ENCODE assay signal across 1 cellular context in the genomic region with DNA sequence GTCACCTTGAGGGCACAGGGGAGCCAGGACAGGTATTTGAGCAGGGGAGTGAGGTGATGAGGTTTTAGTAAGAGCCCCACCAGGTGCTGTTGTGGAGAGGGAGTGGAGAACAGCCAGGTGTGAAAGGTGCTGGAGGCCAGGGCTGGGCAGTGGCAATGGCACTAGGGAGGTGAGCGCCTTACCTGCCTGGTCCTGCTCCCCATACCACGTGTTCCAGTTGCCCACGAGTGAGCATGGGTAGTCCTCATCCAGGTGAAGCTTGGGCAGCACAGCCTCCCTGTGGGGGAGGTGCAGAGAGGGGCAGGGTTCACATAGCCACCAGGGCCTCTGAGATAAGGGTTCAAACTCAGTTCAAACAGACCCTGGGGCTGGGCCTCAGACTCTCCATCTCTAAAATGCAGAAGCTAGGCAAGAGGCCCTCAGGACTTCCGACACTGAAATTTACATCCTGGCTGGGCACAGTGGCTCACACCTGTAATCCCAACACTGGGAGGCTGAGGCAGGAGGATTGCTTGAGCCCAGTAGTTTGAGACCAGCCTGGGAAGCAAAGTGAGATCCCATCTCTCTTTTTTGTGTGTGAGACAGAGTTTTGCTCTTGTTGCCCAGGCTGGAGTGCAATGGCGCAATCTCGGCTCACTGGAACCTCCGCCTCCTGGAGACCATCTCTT.
A peak's percentile ranks its signal among the peaks of the same experiment; 100 is the strongest.
TF ChIP-seq lines count a peak whose summit lies in the region.

No MANE protein-coding gene starts in this region.

TF ChIP-seq in HepG2, 621 proteins besides CTCF, POLR2A, EP300 and RAD21 (continued from another document and continues in another):
- TF ChIP-seq PTBP1 (IDR thresholded peaks at IDR 0.05; ENCODE audit: low read depth, low read length, poor library complexity, severe bottlenecking) (no peak), ZNF672 (CRISPR knock-in tag; IDR thresholded peaks at IDR 0.05) (no peak), MBD4 (IDR thresholded peaks at IDR 0.05; ENCODE audit: borderline replicate concordance, low read length) (no peak), RFXAP (CRISPR knock-in tag; IDR thresholded peaks at IDR 0.05; ENCODE audit: borderline replicate concordance) (no peak; the same call in 1 of the 2 replicates), ZBTB38 (CRISPR knock-in tag; IDR thresholded peaks at IDR 0.05) (no peak), SMARCE1 (IDR thresholded peaks at IDR 0.05; ENCODE audit: borderline replicate concordance) (no peak), ZNF235 (CRISPR knock-in tag; IDR thresholded peaks at IDR 0.05; ENCODE audit: borderline replicate concordance) (no peak), BHLHE40 (IDR thresholded peaks at IDR 0.05; ENCODE audit: low read length) (no peak), RBFOX2 (IDR thresholded peaks at IDR 0.05; ENCODE audit: low read depth, low read length) (0 out of 2 replicates have a peak, but pooled peaks have one; percentile 32), GFI1 (CRISPR knock-in tag; IDR thresholded peaks at IDR 0.05; ENCODE audit: borderline replicate concordance) (no peak), THYN1 (CRISPR knock-in tag; IDR thresholded peaks at IDR 0.05; ENCODE audit: borderline replicate concordance, low read depth) (no peak), MYC (CRISPR knock-in tag; IDR thresholded peaks at IDR 0.05; ENCODE audit: borderline replicate concordance) (peak; percentile 88), TCF12 (IDR thresholded peaks at IDR 0.05) (no peak), TCF12 (CRISPR knock-in tag; IDR thresholded peaks at IDR 0.05) (no peak; the same call in 1 of the 2 replicates), ZNF367 (CRISPR knock-in tag; IDR thresholded peaks at IDR 0.05; ENCODE audit: borderline replicate concordance) (no peak), ATF7 (IDR thresholded peaks at IDR 0.05) (no peak), ATF7 (CRISPR knock-in tag; IDR thresholded peaks at IDR 0.05) (no peak), ZNF674 (CRISPR knock-in tag; IDR thresholded peaks at IDR 0.05; ENCODE audit: low read depth) (no peak), ZNF7 (CRISPR knock-in tag; IDR thresholded peaks at IDR 0.05) (no peak), SETDB1 (CRISPR knock-in tag; IDR thresholded peaks at IDR 0.05; ENCODE audit: borderline replicate concordance) (no peak), FOXA3 (CRISPR knock-in tag; IDR thresholded peaks at IDR 0.05) (no peak), ZSCAN25 (CRISPR knock-in tag; IDR thresholded peaks at IDR 0.05) (no peak), FOXP1 (IDR thresholded peaks at IDR 0.05) (no peak), FOXP1 (CRISPR knock-in tag; IDR thresholded peaks at IDR 0.05) (peak; percentile 20; the same call in 1 of the 2 replicates), NCOA1 (CRISPR knock-in tag; IDR thresholded peaks at IDR 0.05) (0 out of 2 replicates have a peak, but pooled peaks have one; percentile 69), GPN1 (CRISPR knock-in tag; IDR thresholded peaks at IDR 0.05; ENCODE audit: borderline replicate concordance) (no peak), ZNF776 (CRISPR knock-in tag; IDR thresholded peaks at IDR 0.05) (0 out of 2 replicates have a peak, but pooled peaks have one; percentile 46), HNRNPH1 (optimal IDR thresholded peaks at IDR 0.05; ENCODE audit: low read depth, low read length) (no peak), TEAD3 (CRISPR knock-in tag; optimal IDR thresholded peaks at IDR 0.05; ENCODE audit: borderline replicate concordance) (peak; percentile 46), FOXM1 (CRISPR knock-in tag; IDR thresholded peaks at IDR 0.05) (no peak), ZMYM3 (CRISPR knock-in tag; IDR thresholded peaks at IDR 0.05) (peak; percentile 84), RXRA (CRISPR knock-in tag; IDR thresholded peaks at IDR 0.05) (peak; percentile 96), TEAD2 (CRISPR knock-in tag; IDR thresholded peaks at IDR 0.05) (no peak), ZNF333 (CRISPR knock-in tag; IDR thresholded peaks at IDR 0.05; ENCODE audit: borderline replicate concordance) (no peak), ZC3H4 (CRISPR knock-in tag; IDR thresholded peaks at IDR 0.05; ENCODE audit: borderline replicate concordance) (no peak), ZNF33B (CRISPR knock-in tag; IDR thresholded peaks at IDR 0.05) (no peak), ZBTB3 (CRISPR knock-in tag; IDR thresholded peaks at IDR 0.05; ENCODE audit: borderline replicate concordance, low read depth) (no peak), KAT7 (CRISPR knock-in tag; IDR thresholded peaks at IDR 0.05; ENCODE audit: borderline replicate concordance) (peak; percentile 41; the same call in 1 of the 2 replicates), KDM1A (CRISPR knock-in tag; IDR thresholded peaks at IDR 0.05) (no peak), GZF1 (CRISPR knock-in tag; IDR thresholded peaks at IDR 0.05) (0 out of 2 replicates have a peak, but pooled peaks have one; percentile 63), ZNF616 (CRISPR knock-in tag; IDR thresholded peaks at IDR 0.05; ENCODE audit: low read depth) (peak; percentile 99), CREM (IDR thresholded peaks at IDR 0.05) (peak; percentile 25; the same call in 1 of the 2 replicates), CREM (CRISPR knock-in tag; IDR thresholded peaks at IDR 0.05) (no peak), ZBTB20 (CRISPR knock-in tag; IDR thresholded peaks at IDR 0.05; ENCODE audit: borderline replicate concordance, low read depth) (no peak), KMT2A (CRISPR knock-in tag; IDR thresholded peaks at IDR 0.05) (no peak), ETV5 (CRISPR knock-in tag; IDR thresholded peaks at IDR 0.05; ENCODE audit: borderline replicate concordance) (peak; percentile 36; the same call in 1 of the 2 replicates), ZNF570 (CRISPR knock-in tag; IDR thresholded peaks at IDR 0.05; ENCODE audit: borderline replicate concordance) (no peak), ZBTB21 (CRISPR knock-in tag; IDR thresholded peaks at IDR 0.05) (no peak), ZEB1 (IDR thresholded peaks at IDR 0.05; ENCODE audit: insufficient replicate concordance, low read depth) (peak; percentile 84), SRSF9 (IDR thresholded peaks at IDR 0.05; ENCODE audit: borderline replicate concordance, insufficient read depth, low read depth, low read length, poor library complexity, severe bottlenecking) (no peak), ZFP62 (CRISPR knock-in tag; IDR thresholded peaks at IDR 0.05) (no peak), SP4 (CRISPR knock-in tag; IDR thresholded peaks at IDR 0.05) (no peak; the same call in 1 of the 2 replicates), SSRP1 (CRISPR knock-in tag; IDR thresholded peaks at IDR 0.05) (no peak), ZNF430 (CRISPR knock-in tag; IDR thresholded peaks at IDR 0.05) (no peak), HDAC1 (CRISPR knock-in tag; IDR thresholded peaks at IDR 0.05) (peak; percentile 46)
- TF ChIP-seq, protein P1, sequence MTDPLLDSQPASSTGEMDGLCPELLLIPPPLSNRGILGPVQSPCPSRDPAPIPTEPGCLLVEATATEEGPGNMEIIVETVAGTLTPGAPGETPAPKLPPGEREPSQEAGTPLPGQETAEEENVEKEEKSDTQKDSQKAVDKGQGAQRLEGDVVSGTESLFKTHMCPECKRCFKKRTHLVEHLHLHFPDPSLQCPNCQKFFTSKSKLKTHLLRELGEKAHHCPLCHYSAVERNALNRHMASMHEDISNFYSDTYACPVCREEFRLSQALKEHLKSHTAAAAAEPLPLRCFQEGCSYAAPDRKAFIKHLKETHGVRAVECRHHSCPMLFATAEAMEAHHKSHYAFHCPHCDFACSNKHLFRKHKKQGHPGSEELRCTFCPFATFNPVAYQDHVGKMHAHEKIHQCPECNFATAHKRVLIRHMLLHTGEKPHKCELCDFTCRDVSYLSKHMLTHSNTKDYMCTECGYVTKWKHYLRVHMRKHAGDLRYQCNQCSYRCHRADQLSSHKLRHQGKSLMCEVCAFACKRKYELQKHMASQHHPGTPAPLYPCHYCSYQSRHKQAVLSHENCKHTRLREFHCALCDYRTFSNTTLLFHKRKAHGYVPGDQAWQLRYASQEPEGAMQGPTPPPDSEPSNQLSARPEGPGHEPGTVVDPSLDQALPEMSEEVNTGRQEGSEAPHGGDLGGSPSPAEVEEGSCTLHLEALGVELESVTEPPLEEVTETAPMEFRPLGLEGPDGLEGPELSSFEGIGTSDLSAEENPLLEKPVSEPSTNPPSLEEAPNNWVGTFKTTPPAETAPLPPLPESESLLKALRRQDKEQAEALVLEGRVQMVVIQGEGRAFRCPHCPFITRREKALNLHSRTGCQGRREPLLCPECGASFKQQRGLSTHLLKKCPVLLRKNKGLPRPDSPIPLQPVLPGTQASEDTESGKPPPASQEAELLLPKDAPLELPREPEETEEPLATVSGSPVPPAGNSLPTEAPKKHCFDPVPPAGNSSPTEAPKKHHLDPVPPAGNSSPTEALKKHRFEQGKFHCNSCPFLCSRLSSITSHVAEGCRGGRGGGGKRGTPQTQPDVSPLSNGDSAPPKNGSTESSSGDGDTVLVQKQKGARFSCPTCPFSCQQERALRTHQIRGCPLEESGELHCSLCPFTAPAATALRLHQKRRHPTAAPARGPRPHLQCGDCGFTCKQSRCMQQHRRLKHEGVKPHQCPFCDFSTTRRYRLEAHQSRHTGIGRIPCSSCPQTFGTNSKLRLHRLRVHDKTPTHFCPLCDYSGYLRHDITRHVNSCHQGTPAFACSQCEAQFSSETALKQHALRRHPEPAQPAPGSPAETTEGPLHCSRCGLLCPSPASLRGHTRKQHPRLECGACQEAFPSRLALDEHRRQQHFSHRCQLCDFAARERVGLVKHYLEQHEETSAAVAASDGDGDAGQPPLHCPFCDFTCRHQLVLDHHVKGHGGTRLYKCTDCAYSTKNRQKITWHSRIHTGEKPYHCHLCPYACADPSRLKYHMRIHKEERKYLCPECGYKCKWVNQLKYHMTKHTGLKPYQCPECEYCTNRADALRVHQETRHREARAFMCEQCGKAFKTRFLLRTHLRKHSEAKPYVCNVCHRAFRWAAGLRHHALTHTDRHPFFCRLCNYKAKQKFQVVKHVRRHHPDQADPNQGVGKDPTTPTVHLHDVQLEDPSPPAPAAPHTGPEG (CRISPR knock-in tag; IDR thresholded peaks at IDR 0.05) = no peak
- TF ChIP-seq, protein P2, sequence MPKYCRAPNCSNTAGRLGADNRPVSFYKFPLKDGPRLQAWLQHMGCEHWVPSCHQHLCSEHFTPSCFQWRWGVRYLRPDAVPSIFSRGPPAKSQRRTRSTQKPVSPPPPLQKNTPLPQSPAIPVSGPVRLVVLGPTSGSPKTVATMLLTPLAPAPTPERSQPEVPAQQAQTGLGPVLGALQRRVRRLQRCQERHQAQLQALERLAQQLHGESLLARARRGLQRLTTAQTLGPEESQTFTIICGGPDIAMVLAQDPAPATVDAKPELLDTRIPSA (CRISPR knock-in tag; IDR thresholded peaks at IDR 0.05; ENCODE audit: borderline replicate concordance) = peak; percentile 40; the same call in 1 of the 2 replicates
- TF ChIP-seq, protein P3, sequence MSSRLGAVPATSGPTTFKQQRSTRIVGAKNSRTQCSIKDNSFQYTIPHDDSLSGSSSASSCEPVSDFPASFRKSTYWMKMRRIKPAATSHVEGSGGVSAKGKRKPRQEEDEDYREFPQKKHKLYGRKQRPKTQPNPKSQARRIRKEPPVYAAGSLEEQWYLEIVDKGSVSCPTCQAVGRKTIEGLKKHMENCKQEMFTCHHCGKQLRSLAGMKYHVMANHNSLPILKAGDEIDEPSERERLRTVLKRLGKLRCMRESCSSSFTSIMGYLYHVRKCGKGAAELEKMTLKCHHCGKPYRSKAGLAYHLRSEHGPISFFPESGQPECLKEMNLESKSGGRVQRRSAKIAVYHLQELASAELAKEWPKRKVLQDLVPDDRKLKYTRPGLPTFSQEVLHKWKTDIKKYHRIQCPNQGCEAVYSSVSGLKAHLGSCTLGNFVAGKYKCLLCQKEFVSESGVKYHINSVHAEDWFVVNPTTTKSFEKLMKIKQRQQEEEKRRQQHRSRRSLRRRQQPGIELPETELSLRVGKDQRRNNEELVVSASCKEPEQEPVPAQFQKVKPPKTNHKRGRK (CRISPR knock-in tag; IDR thresholded peaks at IDR 0.05) = no peak
- TF ChIP-seq, protein P4, sequence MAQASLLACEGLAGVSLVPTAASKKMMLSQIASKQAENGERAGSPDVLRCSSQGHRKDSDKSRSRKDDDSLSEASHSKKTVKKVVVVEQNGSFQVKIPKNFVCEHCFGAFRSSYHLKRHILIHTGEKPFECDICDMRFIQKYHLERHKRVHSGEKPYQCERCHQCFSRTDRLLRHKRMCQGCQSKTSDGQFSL (CRISPR knock-in tag; IDR thresholded peaks at IDR 0.05) = no peak
- TF ChIP-seq, protein P5, sequence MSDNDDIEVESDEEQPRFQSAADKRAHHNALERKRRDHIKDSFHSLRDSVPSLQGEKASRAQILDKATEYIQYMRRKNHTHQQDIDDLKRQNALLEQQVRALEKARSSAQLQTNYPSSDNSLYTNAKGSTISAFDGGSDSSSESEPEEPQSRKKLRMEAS (IDR thresholded peaks at IDR 0.05) = peak; percentile 90
- TF ChIP-seq, protein P6, sequence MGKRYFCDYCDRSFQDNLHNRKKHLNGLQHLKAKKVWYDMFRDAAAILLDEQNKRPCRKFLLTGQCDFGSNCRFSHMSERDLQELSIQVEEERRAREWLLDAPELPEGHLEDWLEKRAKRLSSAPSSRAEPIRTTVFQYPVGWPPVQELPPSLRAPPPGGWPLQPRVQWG (CRISPR knock-in tag; IDR thresholded peaks at IDR 0.05; ENCODE audit: borderline replicate concordance, low read depth) = no peak
- TF ChIP-seq, protein P7, sequence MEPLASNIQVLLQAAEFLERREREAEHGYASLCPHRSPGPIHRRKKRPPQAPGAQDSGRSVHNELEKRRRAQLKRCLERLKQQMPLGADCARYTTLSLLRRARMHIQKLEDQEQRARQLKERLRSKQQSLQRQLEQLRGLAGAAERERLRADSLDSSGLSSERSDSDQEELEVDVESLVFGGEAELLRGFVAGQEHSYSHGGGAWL (CRISPR knock-in tag; IDR thresholded peaks at IDR 0.05) = no peak
- TF ChIP-seq, protein P8, sequence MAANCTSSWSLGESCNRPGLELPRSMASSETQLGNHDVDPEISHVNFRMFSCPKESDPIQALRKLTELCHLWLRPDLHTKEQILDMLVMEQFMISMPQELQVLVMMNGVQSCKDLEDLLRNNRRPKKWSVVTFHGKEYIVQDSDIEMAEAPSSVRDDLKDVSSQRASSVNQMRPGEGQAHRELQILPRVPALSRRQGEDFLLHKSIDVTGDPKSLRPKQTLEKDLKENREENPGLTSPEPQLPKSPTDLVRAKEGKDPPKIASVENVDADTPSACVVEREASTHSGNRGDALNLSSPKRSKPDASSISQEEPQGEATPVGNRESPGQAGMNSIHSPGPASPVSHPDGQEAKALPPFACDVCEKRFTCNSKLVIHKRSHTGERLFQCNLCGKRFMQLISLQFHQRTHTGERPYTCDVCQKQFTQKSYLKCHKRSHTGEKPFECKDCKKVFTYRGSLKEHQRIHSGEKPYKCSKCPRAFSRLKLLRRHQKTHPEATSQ (CRISPR knock-in tag; IDR thresholded peaks at IDR 0.05; ENCODE audit: borderline replicate concordance) = no peak
- TF ChIP-seq, protein P9, sequence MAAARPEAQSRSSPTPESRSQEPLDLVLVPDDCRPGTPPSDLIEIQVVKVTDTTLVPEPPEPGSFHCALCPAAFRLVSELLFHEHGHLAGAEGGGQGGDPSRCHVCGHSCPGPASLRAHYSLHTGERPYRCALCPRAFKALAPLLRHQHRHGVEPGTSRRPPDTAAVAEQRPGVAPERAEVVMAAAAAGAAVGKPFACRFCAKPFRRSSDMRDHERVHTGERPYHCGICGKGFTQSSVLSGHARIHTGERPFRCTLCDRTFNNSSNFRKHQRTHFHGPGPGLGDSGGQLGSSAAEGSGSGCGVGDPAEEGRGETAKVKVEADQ (CRISPR knock-in tag; IDR thresholded peaks at IDR 0.05; ENCODE audit: borderline replicate concordance) = no peak
- TF ChIP-seq, protein P10, sequence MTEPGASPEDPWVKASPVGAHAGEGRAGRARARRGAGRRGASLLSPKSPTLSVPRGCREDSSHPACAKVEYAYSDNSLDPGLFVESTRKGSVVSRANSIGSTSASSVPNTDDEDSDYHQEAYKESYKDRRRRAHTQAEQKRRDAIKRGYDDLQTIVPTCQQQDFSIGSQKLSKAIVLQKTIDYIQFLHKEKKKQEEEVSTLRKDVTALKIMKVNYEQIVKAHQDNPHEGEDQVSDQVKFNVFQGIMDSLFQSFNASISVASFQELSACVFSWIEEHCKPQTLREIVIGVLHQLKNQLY (CRISPR knock-in tag; IDR thresholded peaks at IDR 0.05) = no peak
